In the genomic region with DNA sequence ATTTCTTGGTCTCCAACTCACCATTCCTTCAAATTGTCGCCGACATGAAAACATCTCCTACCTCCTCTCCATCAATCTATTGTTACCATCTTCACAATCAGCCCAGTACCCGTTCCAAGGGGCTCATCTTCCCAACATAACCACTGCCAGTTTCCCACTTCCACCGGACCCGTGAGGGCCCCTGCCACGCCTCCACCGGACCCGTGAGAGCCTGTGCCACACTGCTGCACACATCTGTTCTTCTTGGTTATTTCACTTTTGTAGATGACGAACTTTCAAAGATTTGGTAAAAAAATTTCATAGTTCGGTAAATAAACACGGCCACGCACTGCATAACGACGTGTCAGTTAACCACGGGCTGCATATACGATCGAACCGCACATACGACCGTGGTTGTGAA, we compare ENCODE assay signal across 26 cellular contexts.
"Had no signal": no experiment of that assay in that cellular context is flagged by ENCODE, and none has a peak within 500 bp of the region (broad histone marks: within the 10 kb centered on the region; RNA-seq: fewer than 3 reads in every experiment).

No MANE protein-coding gene starts in this region.

- H3K36me3 ChIP-seq: SJCRH30 had no signal

- H3K27ac ChIP-seq: Peyer's patch, RWPE1 had no signal

- H3K4me3 Mint-ChIP-seq: activated CD8-positive, alpha-beta memory T cell treated with anti-CD3 and anti-CD28 coated beads, Interleukin-2, amount 10 ng/mL, durations not matched to agents 7 days and 5 days; activated naive CD4-positive, alpha-beta T cell treated with anti-CD3 and anti-CD28 coated beads, Interleukin-2, amount 50 U/mL, for 24 hours; activated T-cell treated with anti-CD3 and anti-CD28 coated beads, Interleukin-2, amount 50 U/mL, for 24 hours; activated T-helper 1 cell treated with anti-CD3 and anti-CD28 coated beads, Interleukin-12 subunit alpha, Interleukin-12 subunit beta, Interleukin-2, Interleukin-4 antibody, amounts not matched to agents 30 ng/mL and 10 ng/mL and 1 ng/mL, durations not matched to agents 14 hours and 24 hours and 36 hours; T-helper 1 cell treated with Interleukin-12 subunit alpha and Interleukin-12 subunit beta and Interleukin-4 antibody, amounts not matched to agents 30 μg/mL and 1 μg/mL, for 36 hours had no signal

- H3K9ac ChIP-seq: SK-N-SH had no signal

- H3K9me3 ChIP-seq: Peyer's patch, SJCRH30, SK-N-SH had no signal

- ATAC-seq: activated CD8-positive, alpha-beta memory T cell treated with anti-CD3 and anti-CD28 coated beads, Interleukin-2, amount 10 ng/mL, durations not matched to agents 7 days and 5 days had no signal

- H3K4me2 ChIP-seq: SK-N-SH had no signal

- H3K9me3 Mint-ChIP-seq: activated naive CD4-positive, alpha-beta T cell treated with anti-CD3 and anti-CD28 coated beads, Interleukin-2, amount 50 U/mL, for 24 hours; activated T-cell treated with anti-CD3 and anti-CD28 coated beads, Interleukin-2, amount 50 U/mL, for 24 hours; T-helper 1 cell treated with Interleukin-12 subunit alpha and Interleukin-12 subunit beta and Interleukin-4 antibody, amounts not matched to agents 30 μg/mL and 1 μg/mL, for 36 hours had no signal

- H3K27ac Mint-ChIP-seq: activated CD8-positive, alpha-beta memory T cell treated with anti-CD3 and anti-CD28 coated beads, Interleukin-2, amount 10 ng/mL, durations not matched to agents 7 days and 5 days; activated naive CD4-positive, alpha-beta T cell treated with anti-CD3 and anti-CD28 coated beads, Interleukin-2, amount 50 U/mL, for 24 hours; activated T-cell treated with anti-CD3 and anti-CD28 coated beads, Interleukin-2, amount 50 U/mL, for 24 hours; activated T-helper 1 cell treated with anti-CD3 and anti-CD28 coated beads, Interleukin-12 subunit alpha, Interleukin-12 subunit beta, Interleukin-2, Interleukin-4 antibody, amounts not matched to agents 30 ng/mL and 10 ng/mL and 1 ng/mL, durations not matched to agents 14 hours and 24 hours and 36 hours; T-helper 1 cell treated with Interleukin-12 subunit alpha and Interleukin-12 subunit beta and Interleukin-4 antibody, amounts not matched to agents 30 μg/mL and 1 μg/mL, for 36 hours had no signal

- H3K27me3 Mint-ChIP-seq: activated CD8-positive, alpha-beta memory T cell treated with anti-CD3 and anti-CD28 coated beads, Interleukin-2, amount 10 ng/mL, durations not matched to agents 7 days and 5 days; activated naive CD4-positive, alpha-beta T cell treated with anti-CD3 and anti-CD28 coated beads, Interleukin-2, amount 50 U/mL, for 24 hours; activated T-cell treated with anti-CD3 and anti-CD28 coated beads, Interleukin-2, amount 50 U/mL, for 24 hours had no signal

- DNase-seq: activated CD4-positive, alpha-beta T cell treated with anti-CD3 and anti-CD28 coated beads for 48 hours; activated CD4-positive, alpha-beta T cell treated with anti-CD3 and anti-CD28 coated beads, Interleukin-2, amount 50 U/mL, for 4 hours; activated CD4-positive, CD25-positive, alpha-beta regulatory T cell treated with anti-CD3 and anti-CD28 coated beads, Interleukin-2, amount 50 U/mL, for 72 hours; activated CD8-positive, alpha-beta memory T cell treated with anti-CD3 and anti-CD28 coated beads, Interleukin-2, amount 10 ng/mL, durations not matched to agents 7 days and 5 days; activated effector memory CD4-positive, alpha-beta T cell treated with Interleukin-2 at 50 U/mL for 16 hours; activated naive CD4-positive, alpha-beta T cell; activated T-cell treated with anti-CD3 and anti-CD28 coated beads, Interleukin-2, amount 50 U/mL, for 24 hours; amygdala; cerebellar nuclear complex; Kasumi-1; NCI-H1105 treated with DMSO at 0.1 percent for 48 hours; NCI-H1436 treated with DMSO at 0.1 percent for 48 hours; NCI-H187; NCI-H2081; NCI-H510A treated with DMSO at 0.1 percent for 48 hours; NCI-H69; NK-92 treated with Interleukin-12 subunit alpha and Interleukin-12 subunit beta, amount 100 ng/mL, for 24 hours; Peyer's patch; Right ventricle myocardium superior; SJCRH30; SK-N-SH; SW 1271 had no signal

- H3K4me3 ChIP-seq: Peyer's patch, SJCRH30 had no signal

- H3K4me1 Mint-ChIP-seq: activated CD8-positive, alpha-beta memory T cell treated with anti-CD3 and anti-CD28 coated beads, Interleukin-2, amount 10 ng/mL, durations not matched to agents 7 days and 5 days; activated naive CD4-positive, alpha-beta T cell treated with anti-CD3 and anti-CD28 coated beads, Interleukin-2, amount 50 U/mL, for 24 hours had no signal

- H3K36me3 Mint-ChIP-seq: activated CD8-positive, alpha-beta memory T cell treated with anti-CD3 and anti-CD28 coated beads, Interleukin-2, amount 10 ng/mL, durations not matched to agents 7 days and 5 days; activated naive CD4-positive, alpha-beta T cell treated with anti-CD3 and anti-CD28 coated beads, Interleukin-2, amount 50 U/mL, for 24 hours had no signal

- H3K27me3 ChIP-seq: Peyer's patch, SJCRH30 had no signal
